8 cellular contexts compared by ENCODE assay signal in genomic region chr17:51487947-51488346, GRCh38.
DNase-seq lines count a peak whose midpoint lies in the region; ATAC-seq and TF ChIP-seq lines count a peak whose summit lies in the region.

No MANE protein-coding gene starts in this region.

- POLR2A ChIA-PET in CD8-positive, alpha-beta T cell (lab: Charles Lee): no interaction called here

- no peak overlapping the region for H3K27ac ChIP-seq in CD8-positive, alpha-beta T cell (ENCODE audit: low read depth, low read length)

- H3K4me1 Mint-ChIP-seq in CD8-positive, alpha-beta T cell (ENCODE audit: low read depth): no peaks in the 10 kb centered on the region

- H3K4me3 ChIP-seq in CD8-positive, alpha-beta T cell (ENCODE audit: low read depth, low read length): no peak overlapping the region
- no peak overlapping the region for H3K4me3 ChIP-seq in kidney epithelial cell (ENCODE audit: low read depth, low read length)

- CTCF ChIA-PET in CD8-positive, alpha-beta T cell (lab: Charles Lee): no interaction called here

- no peak for TF ChIP-seq CTCF in CD8-positive, alpha-beta T cell (IDR thresholded peaks at IDR 0.05)
- TF ChIP-seq CTCF in kidney epithelial cell (IDR thresholded peaks at IDR 0.05; ENCODE audit: insufficient read depth, low read length, poor library complexity, severe bottlenecking): peak; percentile 3

- H3K9me3 ChIP-seq in CD8-positive, alpha-beta T cell (ENCODE audit: low read length): no peaks in the 10 kb centered on the region

- H3K4me1 ChIP-seq in CD8-positive, alpha-beta T cell (ENCODE audit: insufficient read depth, low read length): no peaks in the 10 kb centered on the region

- DNase-seq in CD8-positive, alpha-beta T cell: peak in 2 of 7 experiments; percentile 14 to 22
- DNase-seq in HT1080 (ENCODE audit: low read depth) (peak; percentile 16), kidney epithelial cell (ENCODE audit: low read depth) (no peak), NCI-H345 (lab: John Stamatoyannopoulos, UW) (no peak), UCSD-AML1 (lab: John Stamatoyannopoulos, UW; ENCODE audit: unreplicated experiment) (no peak)
- peak; percentile 8 for DNase-seq in activated CD4-positive, alpha-beta T cell treated with anti-CD3 and anti-CD28 coated beads, Interleukin-2, amount 50 U/mL, for 1 hour

- no peak overlapping the region for H3K4me3 Mint-ChIP-seq in CD8-positive, alpha-beta T cell

- H3K36me3 ChIP-seq in CD8-positive, alpha-beta T cell (ENCODE audit: insufficient read depth, low read length): no peaks in the 10 kb centered on the region
- no peaks in the 10 kb centered on the region for H3K36me3 ChIP-seq in kidney epithelial cell (ENCODE audit: control insufficient read depth, insufficient read depth, low read length)

- no peak overlapping the region for H3K27ac Mint-ChIP-seq in CD8-positive, alpha-beta T cell

- no peaks in the 10 kb centered on the region for H3K9me3 Mint-ChIP-seq in CD8-positive, alpha-beta T cell

- intact Hi-C loops in CD8-positive, alpha-beta T cell (cut with DNase I, micrococcal nuclease): no loop called here

- ATAC-seq in CD8-positive, alpha-beta T cell: peak; percentile 54
- no peak for ATAC-seq in HG03520 (IDR thresholded peaks at IDR 0.05; ENCODE audit: unreplicated experiment)
- no peak for ATAC-seq in HG02763 (IDR thresholded peaks at IDR 0.05; ENCODE audit: unreplicated experiment)

- no peaks in the 10 kb centered on the region for H3K27me3 ChIP-seq in CD8-positive, alpha-beta T cell (ENCODE audit: insufficient read depth, low read length)
- H3K27me3 ChIP-seq in kidney epithelial cell (ENCODE audit: control insufficient read depth, insufficient read depth, low read length): no peaks in the 10 kb centered on the region

- no peaks in the 10 kb centered on the region for H3K36me3 Mint-ChIP-seq in CD8-positive, alpha-beta T cell

- H3K27me3 Mint-ChIP-seq in CD8-positive, alpha-beta T cell (ENCODE audit: low read depth): peaks cover 19% of the 10 kb centered on the region

Comparison
In these comparisons a context has a peak if more than half of its experiments do, and no peak if none do; other contexts are left out.
1. DNase-seq: peak in HT1080 (single experiment) and activated CD4-positive, alpha-beta T cell treated with anti-CD3 and anti-CD28 coated beads, Interleukin-2, amount 50 U/mL, for 1 hour (single experiment); none in kidney epithelial cell (single experiment), NCI-H345 (single experiment) and UCSD-AML1 (single experiment).